27 cellular contexts compared by ENCODE assay signal in genomic region chr6:106724848-106725247, GRCh38.
A peak's percentile ranks its signal among the peaks of the same experiment; 100 is the strongest.
DNase-seq lines count a peak whose midpoint lies in the region; ATAC-seq and TF ChIP-seq lines count a peak whose summit lies in the region.
"Had no signal": no experiment of that assay in that cellular context is flagged by ENCODE, and none has a peak within 500 bp of the region (broad histone marks: within the 10 kb centered on the region; RNA-seq: fewer than 3 reads in every experiment).

No MANE protein-coding gene starts in this region.

- H3K27ac ChIP-seq in gastrocnemius medialis (no peak overlapping the region), brain microvascular endothelial cell (no peak overlapping the region)
- H3K27ac ChIP-seq: parathyroid adenoma, Peyer's patch, SJCRH30 had no signal

- in situ Hi-C loops in gastrocnemius medialis (cut with MboI; ENCODE audit: low sequenced_read_pairs in 4 of 4): no loop called here
- in situ Hi-C loops in brain microvascular endothelial cell (cut with HindIII; ENCODE audit: low pct_ligation_motif_present, low sequenced_read_pairs): no loop called here

- H3K4me3 ChIP-seq in epithelial cell of esophagus (ENCODE audit: low read length) (no peak overlapping the region), gastrocnemius medialis (no peak overlapping the region), brain microvascular endothelial cell (ENCODE audit: low read depth, low read length) (no peak overlapping the region)
- H3K4me3 ChIP-seq: mucosa of descending colon, Peyer's patch, SJCRH30 had no signal

- H3K36me3 ChIP-seq in gastrocnemius medialis (no peaks in the 10 kb centered on the region), brain microvascular endothelial cell (replicated peaks) (no peaks in the 10 kb centered on the region)
- H3K36me3 ChIP-seq: Peyer's patch, SJCRH30 had no signal

- intact Hi-C loops in gastrocnemius medialis (cut with DNase I; ENCODE audit: low total_unique reads): no loop called here

- peak; percentile 68 to 87 for ATAC-seq in gastrocnemius medialis
- ATAC-seq: activated CD8-positive, alpha-beta T cell treated with anti-CD3 and anti-CD28 coated beads for 36 hours; HCT116; sciatic nerve; stimulated activated naive CD8-positive, alpha-beta T cell treated with anti-CD3 and anti-CD28 coated beads, Interleukin-15, amount 100 ng/mL, for 72 hours had no signal

- no peaks in the 10 kb centered on the region for H3K27me3 ChIP-seq in gastrocnemius medialis
- H3K27me3 ChIP-seq in brain microvascular endothelial cell (replicated peaks): no peaks in the 10 kb centered on the region
- H3K27me3 ChIP-seq: Peyer's patch, SJCRH30 had no signal

- DNase-seq in M059J (ENCODE audit: low read depth): peak; percentile 76
- peak; percentile 37 for DNase-seq in epithelial cell of esophagus (ENCODE audit: low read depth)
- peak; percentile 49 for DNase-seq in kidney glomerular epithelial cell (lab: John Stamatoyannopoulos, UW)
- peak; percentile 11 to 33 for DNase-seq in gastrocnemius medialis
- no peak for DNase-seq in brain microvascular endothelial cell
- no peak for DNase-seq in HuH-7.5 (ENCODE audit: low spot score)
- DNase-seq in NCI-H2107 (lab: John Stamatoyannopoulos, UW): no peak
- no peak for DNase-seq in SKM-1 (lab: John Stamatoyannopoulos, UW; ENCODE audit: unreplicated experiment)
- DNase-seq: activated CD4-positive, CD25-positive, alpha-beta regulatory T cell treated with anti-CD3 and anti-CD28 coated beads, Interleukin-2, amount 50 U/mL, for 72 hours; activated CD8-positive, alpha-beta T cell treated with anti-CD3 and anti-CD28 coated beads for 36 hours; activated gamma-delta T cell; activated T-cell treated with anti-CD3 and anti-CD28 coated beads for 4 hours; effector memory CD4-positive, alpha-beta T cell; IMR-90; mucosa of descending colon; MV-4-11; NCI-H1694; NCI-H2171; NCI-H524; Peyer's patch; SJCRH30; stimulated activated naive CD8-positive, alpha-beta T cell treated with anti-CD3 and anti-CD28 coated beads, Interleukin-15, amount 100 ng/mL, for 72 hours; T-helper 1 cell; trophoblast cell had no signal

- H3K9me3 ChIP-seq in gastrocnemius medialis: no peaks in the 10 kb centered on the region
- H3K9me3 ChIP-seq: mucosa of descending colon, Peyer's patch, SJCRH30 had no signal

- no peaks in the 10 kb centered on the region for H3K4me1 ChIP-seq in gastrocnemius medialis
- H3K4me1 ChIP-seq: parathyroid adenoma had no signal

- TF ChIP-seq CTCF in epithelial cell of esophagus (IDR thresholded peaks at IDR 0.05; ENCODE audit: insufficient read depth, low read depth, low read length, missing control alignments) (no peak), gastrocnemius medialis (IDR thresholded peaks at IDR 0.05 in 4 of 5, conservative IDR thresholded peaks at IDR 0.05 in 1 of 5) (no peak), brain microvascular endothelial cell (IDR thresholded peaks at IDR 0.05; ENCODE audit: low read depth, low read length, missing control alignments) (no peak)

- no peak for TF ChIP-seq POLR2A in gastrocnemius medialis (IDR thresholded peaks at IDR 0.05)

Comparison
In these comparisons a context has a peak if more than half of its experiments do, and no peak if none do; other contexts are left out.
1. DNase-seq: peak in M059J (single experiment), epithelial cell of esophagus (single experiment), kidney glomerular epithelial cell (single experiment) and gastrocnemius medialis (2 of 2); none in brain microvascular endothelial cell (single experiment), HuH-7.5 (single experiment), NCI-H2107 (single experiment) and SKM-1 (single experiment).